Comparison of ENCODE assay signal across 16 cellular contexts in the genomic region with DNA sequence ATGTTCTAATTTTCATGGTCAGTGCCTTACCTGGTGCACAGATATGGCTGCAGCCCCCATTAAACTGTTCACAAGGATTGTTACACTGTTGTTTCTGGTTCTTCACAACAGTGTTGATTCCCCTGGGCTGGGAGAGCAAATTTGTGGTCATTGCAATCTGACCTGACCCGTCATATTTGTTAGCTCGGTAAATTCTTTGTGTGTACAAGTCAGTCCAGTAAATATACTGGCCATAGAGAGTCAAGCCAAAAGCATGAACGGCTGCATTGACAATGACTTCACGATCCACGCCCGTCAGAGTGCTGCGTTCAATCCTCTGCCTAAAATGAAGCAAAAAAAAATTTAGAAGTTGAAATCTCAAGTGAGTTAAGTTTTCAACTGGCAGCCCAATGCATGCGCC.
A peak's percentile ranks its signal among the peaks of the same experiment; 100 is the strongest.
DNase-seq lines count a peak whose midpoint lies in the region; ATAC-seq and TF ChIP-seq lines count a peak whose summit lies in the region.
"Had no signal": no experiment of that assay in that cellular context is flagged by ENCODE, and none has a peak within 500 bp of the region (broad histone marks: within the 10 kb centered on the region; RNA-seq: fewer than 3 reads in every experiment).

No MANE protein-coding gene starts in this region.

- no peaks in the 10 kb centered on the region for H3K79me2 ChIP-seq in GM23338 (replicated peaks; ENCODE audit: insufficient read depth)

- DNase-seq in GM23338 (ENCODE audit: low spot score) (no peak), LNCaP clone FGC (ENCODE audit: low read depth) (peak; percentile 11), A172 (ENCODE audit: low spot score) (no peak), NOMO-1 treated with dmso at 0.1 percent for 144 hours (lab: John Stamatoyannopoulos, UW; ENCODE audit: unreplicated experiment) (no peak)
- DNase-seq: AML-193; Calu3; CD8-positive, alpha-beta memory T cell; DMS 273 treated with DMSO at 0.1 percent for 48 hours; DMS79 treated with DMSO at 0.1 percent for 48 hours; EL; IMR-90; KG1 had no signal

- H2AFZ ChIP-seq in GM23338, result 0 out of 2 replicates have a peak overlapping the region, but pooled peaks have one; percentile 11

- no peak overlapping the region for H3K4me3 Mint-ChIP-seq in GM23338
- H3K4me3 Mint-ChIP-seq: CD8-positive, alpha-beta memory T cell had no signal

- H4K20me1 ChIP-seq in GM23338 (replicated peaks; ENCODE audit: insufficient read depth), result no peaks in the 10 kb centered on the region
- H4K20me1 ChIP-seq: BLaER1 had no signal

- H3K27ac Mint-ChIP-seq in GM23338, result no peak overlapping the region
- H3K27ac Mint-ChIP-seq: CD8-positive, alpha-beta memory T cell had no signal

- no peaks in the 10 kb centered on the region for H3K27me3 Mint-ChIP-seq in GM23338 (ENCODE audit: insufficient read depth, low read depth, poor library complexity)

- no peak overlapping the region for H3K4me2 ChIP-seq in GM23338
- H3K4me2 ChIP-seq: BLaER1 had no signal

- no peaks in the 10 kb centered on the region for H3K36me3 ChIP-seq in GM23338 (ENCODE audit: insufficient read depth)
- H3K36me3 ChIP-seq: BLaER1, HAP-1 had no signal

- no peaks in the 10 kb centered on the region for H3K9me3 Mint-ChIP-seq in GM23338
- H3K9me3 Mint-ChIP-seq: CD8-positive, alpha-beta memory T cell had no signal

- no peaks in the 10 kb centered on the region for H3K4me1 ChIP-seq in GM23338 (ENCODE audit: insufficient read depth)
- H3K4me1 ChIP-seq: BLaER1, HAP-1 had no signal

- no peak overlapping the region for H3K27ac ChIP-seq in GM23338 (ENCODE audit: low read depth)
- 0 out of 2 replicates have a peak overlapping the region, but pooled peaks have one; percentile 13 for H3K27ac ChIP-seq in VCaP
- H3K27ac ChIP-seq: BLaER1 had no signal

- H3K4me3 ChIP-seq in GM23338 (no peak overlapping the region), LNCaP clone FGC (ENCODE audit: low read depth, low read length) (no peak overlapping the region)
- H3K4me3 ChIP-seq: BLaER1, HAP-1 had no signal

- H3F3A ChIP-seq in GM23338 (replicated peaks; ENCODE audit: low read depth), result no peaks in the 10 kb centered on the region

- ATAC-seq in GM23338 (no peak), GM21447 (IDR thresholded peaks at IDR 0.05; ENCODE audit: unreplicated experiment) (no peak)

- no peak for TF ChIP-seq CTCF in GM23338 (conservative IDR thresholded peaks at IDR 0.05; ENCODE audit: low read depth in 2 of 2)
- no peak for TF ChIP-seq CTCF in LNCaP clone FGC (IDR thresholded peaks at IDR 0.05; ENCODE audit: control insufficient read depth, extremely low read depth, insufficient read depth)
- TF ChIP-seq CTCF in VCaP (conservative IDR thresholded peaks at IDR 0.05), result no peak

- H3K9me2 ChIP-seq in GM23338 (ENCODE audit: insufficient read depth), result peaks cover 4% of the 10 kb centered on the region; the same call in 1 of the 2 replicates

- no peaks in the 10 kb centered on the region for H3K4me1 Mint-ChIP-seq in GM23338
- H3K4me1 Mint-ChIP-seq: CD8-positive, alpha-beta memory T cell had no signal

- H3K27me3 ChIP-seq in GM23338 (ENCODE audit: insufficient read depth), result no peaks in the 10 kb centered on the region
- H3K27me3 ChIP-seq: BLaER1 had no signal

- H3K36me3 Mint-ChIP-seq in GM23338 (ENCODE audit: low read depth), result no peaks in the 10 kb centered on the region
- H3K36me3 Mint-ChIP-seq: CD8-positive, alpha-beta memory T cell had no signal

TF ChIP-seq in GM23338, 12 proteins besides CTCF, POLR2A, EP300 and RAD21:
- no peak for TF ChIP-seq JUNB (IDR thresholded peaks at IDR 0.05; ENCODE audit: unreplicated experiment)
- TF ChIP-seq, protein P1, sequence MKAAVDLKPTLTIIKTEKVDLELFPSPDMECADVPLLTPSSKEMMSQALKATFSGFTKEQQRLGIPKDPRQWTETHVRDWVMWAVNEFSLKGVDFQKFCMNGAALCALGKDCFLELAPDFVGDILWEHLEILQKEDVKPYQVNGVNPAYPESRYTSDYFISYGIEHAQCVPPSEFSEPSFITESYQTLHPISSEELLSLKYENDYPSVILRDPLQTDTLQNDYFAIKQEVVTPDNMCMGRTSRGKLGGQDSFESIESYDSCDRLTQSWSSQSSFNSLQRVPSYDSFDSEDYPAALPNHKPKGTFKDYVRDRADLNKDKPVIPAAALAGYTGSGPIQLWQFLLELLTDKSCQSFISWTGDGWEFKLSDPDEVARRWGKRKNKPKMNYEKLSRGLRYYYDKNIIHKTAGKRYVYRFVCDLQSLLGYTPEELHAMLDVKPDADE (IDR thresholded peaks at IDR 0.05), result no peak
TF ChIP-seq in GM23338: peak in this region for 0.
